Comparison of ENCODE assay signal across 2 cellular contexts in genomic region chr7:98459529-98459928, GRCh38.
TF ChIP-seq lines count a peak whose summit lies in the region.

No MANE protein-coding gene starts in this region.

TF ChIP-seq in HepG2, 621 proteins besides CTCF, POLR2A, EP300 and RAD21:
- TF ChIP-seq KAT7 (CRISPR knock-in tag; IDR thresholded peaks at IDR 0.05; ENCODE audit: borderline replicate concordance) (no peak), STAT5B (CRISPR knock-in tag; IDR thresholded peaks at IDR 0.05) (no peak), ZNF180 (CRISPR knock-in tag; IDR thresholded peaks at IDR 0.05; ENCODE audit: borderline replicate concordance, low read depth) (no peak), ZNF75D (CRISPR knock-in tag; IDR thresholded peaks at IDR 0.05; ENCODE audit: borderline replicate concordance) (no peak), DRAP1 (CRISPR knock-in tag; IDR thresholded peaks at IDR 0.05) (no peak), KIAA2018 (CRISPR knock-in tag; IDR thresholded peaks at IDR 0.05; ENCODE audit: borderline replicate concordance) (no peak), ZNF800 (CRISPR knock-in tag; IDR thresholded peaks at IDR 0.05) (no peak), ZNF598 (CRISPR knock-in tag; IDR thresholded peaks at IDR 0.05; ENCODE audit: borderline replicate concordance) (no peak), TEF (CRISPR knock-in tag; IDR thresholded peaks at IDR 0.05) (no peak)

TF ChIP-seq in H1, 55 proteins besides CTCF, POLR2A, EP300 and RAD21:
- TF ChIP-seq CREB1 (IDR thresholded peaks at IDR 0.05) (no peak), TAF1 (IDR thresholded peaks at IDR 0.05; ENCODE audit: low read depth, low read length) (no peak), BACH1 (IDR thresholded peaks at IDR 0.05; ENCODE audit: low read length) (no peak), POU5F1 (IDR thresholded peaks at IDR 0.05; ENCODE audit: low read depth, low read length) (no peak), MAFK (IDR thresholded peaks at IDR 0.05; ENCODE audit: low read depth, low read length) (no peak), E2F6 (IDR thresholded peaks at IDR 0.05) (no peak), ASH2L (IDR thresholded peaks at IDR 0.05; ENCODE audit: low read length) (no peak), SP4 (IDR thresholded peaks at IDR 0.05; ENCODE audit: low read length) (no peak), TCF12 (IDR thresholded peaks at IDR 0.05; ENCODE audit: low read depth, low read length) (no peak), RBBP5 (IDR thresholded peaks at IDR 0.05; ENCODE audit: borderline replicate concordance, low read depth, low read length) (no peak), TBP (IDR thresholded peaks at IDR 0.05; ENCODE audit: low read depth, low read length) (no peak)
